ENCODE assay signal across 1 cellular context in the genomic region with DNA sequence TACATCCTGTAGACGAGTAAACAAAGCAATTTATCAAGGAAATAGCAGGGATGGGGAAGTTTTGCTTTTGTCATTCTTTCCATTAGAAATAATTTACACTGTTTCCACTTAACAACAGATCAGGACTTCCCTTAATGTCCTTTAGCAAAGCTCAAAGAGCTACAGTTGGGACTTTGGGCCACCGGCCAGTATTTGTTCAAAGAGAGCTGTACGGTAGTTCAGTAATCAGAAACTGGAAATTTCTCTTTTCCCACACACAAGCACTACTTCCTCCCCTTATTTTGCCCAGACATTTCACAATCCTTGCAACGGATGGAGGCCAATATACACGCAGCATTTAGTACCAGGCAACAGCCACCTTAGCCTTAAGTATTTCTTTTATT.
A peak's percentile ranks its signal among the peaks of the same experiment; 100 is the strongest.
TF ChIP-seq lines count a peak whose summit lies in the region.

No MANE protein-coding gene starts in this region.

TF ChIP-seq in HepG2, 621 proteins besides CTCF, POLR2A, EP300 and RAD21 (continued from another document and continues in another):
- TF ChIP-seq, protein P1, sequence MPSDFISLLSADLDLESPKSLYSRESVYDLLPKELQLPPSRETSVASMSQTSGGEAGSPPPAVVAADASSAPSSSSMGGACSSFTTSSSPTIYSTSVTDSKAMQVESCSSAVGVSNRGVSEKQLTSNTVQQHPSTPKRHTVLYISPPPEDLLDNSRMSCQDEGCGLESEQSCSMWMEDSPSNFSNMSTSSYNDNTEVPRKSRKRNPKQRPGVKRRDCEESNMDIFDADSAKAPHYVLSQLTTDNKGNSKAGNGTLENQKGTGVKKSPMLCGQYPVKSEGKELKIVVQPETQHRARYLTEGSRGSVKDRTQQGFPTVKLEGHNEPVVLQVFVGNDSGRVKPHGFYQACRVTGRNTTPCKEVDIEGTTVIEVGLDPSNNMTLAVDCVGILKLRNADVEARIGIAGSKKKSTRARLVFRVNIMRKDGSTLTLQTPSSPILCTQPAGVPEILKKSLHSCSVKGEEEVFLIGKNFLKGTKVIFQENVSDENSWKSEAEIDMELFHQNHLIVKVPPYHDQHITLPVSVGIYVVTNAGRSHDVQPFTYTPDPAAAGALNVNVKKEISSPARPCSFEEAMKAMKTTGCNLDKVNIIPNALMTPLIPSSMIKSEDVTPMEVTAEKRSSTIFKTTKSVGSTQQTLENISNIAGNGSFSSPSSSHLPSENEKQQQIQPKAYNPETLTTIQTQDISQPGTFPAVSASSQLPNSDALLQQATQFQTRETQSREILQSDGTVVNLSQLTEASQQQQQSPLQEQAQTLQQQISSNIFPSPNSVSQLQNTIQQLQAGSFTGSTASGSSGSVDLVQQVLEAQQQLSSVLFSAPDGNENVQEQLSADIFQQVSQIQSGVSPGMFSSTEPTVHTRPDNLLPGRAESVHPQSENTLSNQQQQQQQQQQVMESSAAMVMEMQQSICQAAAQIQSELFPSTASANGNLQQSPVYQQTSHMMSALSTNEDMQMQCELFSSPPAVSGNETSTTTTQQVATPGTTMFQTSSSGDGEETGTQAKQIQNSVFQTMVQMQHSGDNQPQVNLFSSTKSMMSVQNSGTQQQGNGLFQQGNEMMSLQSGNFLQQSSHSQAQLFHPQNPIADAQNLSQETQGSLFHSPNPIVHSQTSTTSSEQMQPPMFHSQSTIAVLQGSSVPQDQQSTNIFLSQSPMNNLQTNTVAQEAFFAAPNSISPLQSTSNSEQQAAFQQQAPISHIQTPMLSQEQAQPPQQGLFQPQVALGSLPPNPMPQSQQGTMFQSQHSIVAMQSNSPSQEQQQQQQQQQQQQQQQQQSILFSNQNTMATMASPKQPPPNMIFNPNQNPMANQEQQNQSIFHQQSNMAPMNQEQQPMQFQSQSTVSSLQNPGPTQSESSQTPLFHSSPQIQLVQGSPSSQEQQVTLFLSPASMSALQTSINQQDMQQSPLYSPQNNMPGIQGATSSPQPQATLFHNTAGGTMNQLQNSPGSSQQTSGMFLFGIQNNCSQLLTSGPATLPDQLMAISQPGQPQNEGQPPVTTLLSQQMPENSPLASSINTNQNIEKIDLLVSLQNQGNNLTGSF (CRISPR knock-in tag; IDR thresholded peaks at IDR 0.05) = no peak
- TF ChIP-seq CC2D1A (CRISPR knock-in tag; IDR thresholded peaks at IDR 0.05) = no peak
- no peak for TF ChIP-seq ZSCAN22 (CRISPR knock-in tag; IDR thresholded peaks at IDR 0.05)
- no peak for TF ChIP-seq TEAD2 (CRISPR knock-in tag; IDR thresholded peaks at IDR 0.05)
- TF ChIP-seq ZNF33A (CRISPR knock-in tag; IDR thresholded peaks at IDR 0.05; ENCODE audit: borderline replicate concordance) = 0 out of 2 replicates have a peak, but pooled peaks have one; percentile 18
- TF ChIP-seq, protein P2, sequence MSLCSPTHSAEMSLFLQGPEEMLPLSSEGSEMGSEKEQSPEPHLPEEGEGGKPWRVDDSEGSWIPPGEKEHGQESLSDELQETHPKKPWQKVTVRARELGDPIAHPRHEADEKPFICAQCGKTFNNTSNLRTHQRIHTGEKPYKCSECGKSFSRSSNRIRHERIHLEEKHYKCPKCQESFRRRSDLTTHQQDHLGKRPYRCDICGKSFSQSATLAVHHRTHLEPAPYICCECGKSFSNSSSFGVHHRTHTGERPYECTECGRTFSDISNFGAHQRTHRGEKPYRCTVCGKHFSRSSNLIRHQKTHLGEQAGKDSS (CRISPR knock-in tag; IDR thresholded peaks at IDR 0.05; ENCODE audit: borderline replicate concordance, low read depth) = no peak
- TF ChIP-seq ZNF883 (CRISPR knock-in tag; IDR thresholded peaks at IDR 0.05; ENCODE audit: not compliant biosample characterization) = no peak
- TF ChIP-seq, protein P3, sequence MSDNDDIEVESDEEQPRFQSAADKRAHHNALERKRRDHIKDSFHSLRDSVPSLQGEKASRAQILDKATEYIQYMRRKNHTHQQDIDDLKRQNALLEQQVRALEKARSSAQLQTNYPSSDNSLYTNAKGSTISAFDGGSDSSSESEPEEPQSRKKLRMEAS (IDR thresholded peaks at IDR 0.05) = no peak
- TF ChIP-seq GLI4 (CRISPR knock-in tag; IDR thresholded peaks at IDR 0.05; ENCODE audit: borderline replicate concordance) = no peak
- TF ChIP-seq, protein P4, sequence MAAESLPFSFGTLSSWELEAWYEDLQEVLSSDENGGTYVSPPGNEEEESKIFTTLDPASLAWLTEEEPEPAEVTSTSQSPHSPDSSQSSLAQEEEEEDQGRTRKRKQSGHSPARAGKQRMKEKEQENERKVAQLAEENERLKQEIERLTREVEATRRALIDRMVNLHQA (CRISPR knock-in tag; IDR thresholded peaks at IDR 0.05) = no peak
- TF ChIP-seq HDAC1 (CRISPR knock-in tag; IDR thresholded peaks at IDR 0.05) = peak; percentile 77
- TF ChIP-seq HOXD1 (CRISPR knock-in tag; IDR thresholded peaks at IDR 0.05) = no peak
- no peak for TF ChIP-seq NR2F1 (CRISPR knock-in tag; IDR thresholded peaks at IDR 0.05)
- no peak for TF ChIP-seq ZBTB38 (CRISPR knock-in tag; IDR thresholded peaks at IDR 0.05)
- no peak for TF ChIP-seq ARID2 (CRISPR knock-in tag; IDR thresholded peaks at IDR 0.05; ENCODE audit: borderline replicate concordance)
- TF ChIP-seq, protein P5, sequence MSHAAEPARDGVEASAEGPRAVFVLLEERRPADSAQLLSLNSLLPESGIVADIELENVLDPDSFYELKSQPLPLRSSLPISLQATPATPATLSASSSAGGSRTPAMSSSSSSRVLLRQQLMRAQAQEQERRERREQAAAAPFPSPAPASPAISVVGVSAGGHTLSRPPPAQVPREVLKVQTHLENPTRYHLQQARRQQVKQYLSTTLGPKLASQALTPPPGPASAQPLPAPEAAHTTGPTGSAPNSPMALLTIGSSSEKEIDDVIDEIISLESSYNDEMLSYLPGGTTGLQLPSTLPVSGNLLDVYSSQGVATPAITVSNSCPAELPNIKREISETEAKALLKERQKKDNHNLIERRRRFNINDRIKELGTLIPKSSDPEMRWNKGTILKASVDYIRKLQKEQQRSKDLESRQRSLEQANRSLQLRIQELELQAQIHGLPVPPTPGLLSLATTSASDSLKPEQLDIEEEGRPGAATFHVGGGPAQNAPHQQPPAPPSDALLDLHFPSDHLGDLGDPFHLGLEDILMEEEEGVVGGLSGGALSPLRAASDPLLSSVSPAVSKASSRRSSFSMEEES (CRISPR knock-in tag; IDR thresholded peaks at IDR 0.05) = peak; percentile 61; the same call in 1 of the 2 replicates
- TF ChIP-seq, protein P6, sequence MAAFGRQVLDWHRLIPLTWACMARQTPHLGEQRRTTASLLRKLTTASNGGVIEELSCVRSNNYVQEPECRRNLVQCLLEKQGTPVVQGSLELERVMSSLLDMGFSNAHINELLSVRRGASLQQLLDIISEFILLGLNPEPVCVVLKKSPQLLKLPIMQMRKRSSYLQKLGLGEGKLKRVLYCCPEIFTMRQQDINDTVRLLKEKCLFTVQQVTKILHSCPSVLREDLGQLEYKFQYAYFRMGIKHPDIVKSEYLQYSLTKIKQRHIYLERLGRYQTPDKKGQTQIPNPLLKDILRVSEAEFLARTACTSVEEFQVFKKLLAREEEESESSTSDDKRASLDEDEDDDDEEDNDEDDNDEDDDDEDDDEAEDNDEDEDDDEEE (CRISPR knock-in tag; IDR thresholded peaks at IDR 0.05) = no peak
- peak; percentile 86 for TF ChIP-seq HDAC2 (CRISPR knock-in tag; IDR thresholded peaks at IDR 0.05)
- TF ChIP-seq, protein P7, sequence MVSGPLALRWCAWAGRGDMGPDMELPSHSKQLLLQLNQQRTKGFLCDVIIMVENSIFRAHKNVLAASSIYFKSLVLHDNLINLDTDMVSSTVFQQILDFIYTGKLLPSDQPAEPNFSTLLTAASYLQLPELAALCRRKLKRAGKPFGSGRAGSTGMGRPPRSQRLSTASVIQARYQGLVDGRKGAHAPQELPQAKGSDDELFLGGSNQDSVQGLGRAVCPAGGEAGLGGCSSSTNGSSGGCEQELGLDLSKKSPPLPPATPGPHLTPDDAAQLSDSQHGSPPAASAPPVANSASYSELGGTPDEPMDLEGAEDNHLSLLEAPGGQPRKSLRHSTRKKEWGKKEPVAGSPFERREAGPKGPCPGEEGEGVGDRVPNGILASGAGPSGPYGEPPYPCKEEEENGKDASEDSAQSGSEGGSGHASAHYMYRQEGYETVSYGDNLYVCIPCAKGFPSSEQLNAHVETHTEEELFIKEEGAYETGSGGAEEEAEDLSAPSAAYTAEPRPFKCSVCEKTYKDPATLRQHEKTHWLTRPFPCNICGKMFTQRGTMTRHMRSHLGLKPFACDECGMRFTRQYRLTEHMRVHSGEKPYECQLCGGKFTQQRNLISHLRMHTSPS (CRISPR knock-in tag; IDR thresholded peaks at IDR 0.05; ENCODE audit: low read depth) = no peak; the same call in 1 of the 2 replicates
- TF ChIP-seq ZNF33B (CRISPR knock-in tag; IDR thresholded peaks at IDR 0.05) = no peak
- TF ChIP-seq AKAP8 (CRISPR knock-in tag; IDR thresholded peaks at IDR 0.05) = no peak
- TF ChIP-seq NFKBIZ (CRISPR knock-in tag; IDR thresholded peaks at IDR 0.05) = peak; percentile 85; the same call in 1 of the 2 replicates
- no peak for TF ChIP-seq ZNF605 (CRISPR knock-in tag; IDR thresholded peaks at IDR 0.05)
- TF ChIP-seq, protein P8, sequence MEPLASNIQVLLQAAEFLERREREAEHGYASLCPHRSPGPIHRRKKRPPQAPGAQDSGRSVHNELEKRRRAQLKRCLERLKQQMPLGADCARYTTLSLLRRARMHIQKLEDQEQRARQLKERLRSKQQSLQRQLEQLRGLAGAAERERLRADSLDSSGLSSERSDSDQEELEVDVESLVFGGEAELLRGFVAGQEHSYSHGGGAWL (CRISPR knock-in tag; IDR thresholded peaks at IDR 0.05) = no peak
- no peak for TF ChIP-seq ZNF468 (CRISPR knock-in tag; IDR thresholded peaks at IDR 0.05)
- TF ChIP-seq, protein P9, sequence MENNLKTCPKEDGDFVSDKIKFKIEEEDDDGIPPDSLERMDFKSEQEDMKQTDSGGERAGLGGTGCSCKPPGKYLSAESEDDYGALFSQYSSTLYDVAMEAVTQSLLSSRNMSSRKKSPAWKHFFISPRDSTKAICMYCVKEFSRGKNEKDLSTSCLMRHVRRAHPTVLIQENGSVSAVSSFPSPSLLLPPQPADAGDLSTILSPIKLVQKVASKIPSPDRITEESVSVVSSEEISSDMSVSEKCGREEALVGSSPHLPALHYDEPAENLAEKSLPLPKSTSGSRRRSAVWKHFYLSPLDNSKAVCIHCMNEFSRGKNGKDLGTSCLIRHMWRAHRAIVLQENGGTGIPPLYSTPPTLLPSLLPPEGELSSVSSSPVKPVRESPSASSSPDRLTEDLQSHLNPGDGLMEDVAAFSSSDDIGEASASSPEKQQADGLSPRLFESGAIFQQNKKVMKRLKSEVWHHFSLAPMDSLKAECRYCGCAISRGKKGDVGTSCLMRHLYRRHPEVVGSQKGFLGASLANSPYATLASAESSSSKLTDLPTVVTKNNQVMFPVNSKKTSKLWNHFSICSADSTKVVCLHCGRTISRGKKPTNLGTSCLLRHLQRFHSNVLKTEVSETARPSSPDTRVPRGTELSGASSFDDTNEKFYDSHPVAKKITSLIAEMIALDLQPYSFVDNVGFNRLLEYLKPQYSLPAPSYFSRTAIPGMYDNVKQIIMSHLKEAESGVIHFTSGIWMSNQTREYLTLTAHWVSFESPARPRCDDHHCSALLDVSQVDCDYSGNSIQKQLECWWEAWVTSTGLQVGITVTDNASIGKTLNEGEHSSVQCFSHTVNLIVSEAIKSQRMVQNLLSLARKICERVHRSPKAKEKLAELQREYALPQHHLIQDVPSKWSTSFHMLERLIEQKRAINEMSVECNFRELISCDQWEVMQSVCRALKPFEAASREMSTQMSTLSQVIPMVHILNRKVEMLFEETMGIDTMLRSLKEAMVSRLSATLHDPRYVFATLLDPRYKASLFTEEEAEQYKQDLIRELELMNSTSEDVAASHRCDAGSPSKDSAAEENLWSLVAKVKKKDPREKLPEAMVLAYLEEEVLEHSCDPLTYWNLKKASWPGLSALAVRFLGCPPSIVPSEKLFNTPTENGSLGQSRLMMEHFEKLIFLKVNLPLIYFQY (CRISPR knock-in tag; IDR thresholded peaks at IDR 0.05; ENCODE audit: borderline replicate concordance) = peak; percentile 81; the same call in 1 of the 2 replicates
- no peak for TF ChIP-seq ZNF543 (CRISPR knock-in tag; IDR thresholded peaks at IDR 0.05)
- TF ChIP-seq, protein P10, sequence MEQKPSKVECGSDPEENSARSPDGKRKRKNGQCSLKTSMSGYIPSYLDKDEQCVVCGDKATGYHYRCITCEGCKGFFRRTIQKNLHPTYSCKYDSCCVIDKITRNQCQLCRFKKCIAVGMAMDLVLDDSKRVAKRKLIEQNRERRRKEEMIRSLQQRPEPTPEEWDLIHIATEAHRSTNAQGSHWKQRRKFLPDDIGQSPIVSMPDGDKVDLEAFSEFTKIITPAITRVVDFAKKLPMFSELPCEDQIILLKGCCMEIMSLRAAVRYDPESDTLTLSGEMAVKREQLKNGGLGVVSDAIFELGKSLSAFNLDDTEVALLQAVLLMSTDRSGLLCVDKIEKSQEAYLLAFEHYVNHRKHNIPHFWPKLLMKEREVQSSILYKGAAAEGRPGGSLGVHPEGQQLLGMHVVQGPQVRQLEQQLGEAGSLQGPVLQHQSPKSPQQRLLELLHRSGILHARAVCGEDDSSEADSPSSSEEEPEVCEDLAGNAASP (CRISPR knock-in tag; IDR thresholded peaks at IDR 0.05; ENCODE audit: borderline replicate concordance) = peak; percentile 58; the same call in 1 of the 2 replicates
- peak; percentile 94 for TF ChIP-seq ZSCAN9 (CRISPR knock-in tag; IDR thresholded peaks at IDR 0.05; ENCODE audit: borderline replicate concordance)
- no peak for TF ChIP-seq ZNF607 (CRISPR knock-in tag; IDR thresholded peaks at IDR 0.05; ENCODE audit: borderline replicate concordance)
